ENCODE assay signal across 8 cellular contexts in genomic region chr14:100031506-100032281, GRCh38. TPM values are rescaled to one million over a fixed set of nuclear protein-coding genes. Genes with fewer than 3 reads are reported as not detected.
DNase-seq lines count a peak whose midpoint lies in the region; ATAC-seq and TF ChIP-seq lines count a peak whose summit lies in the region.

No MANE protein-coding gene starts in this region.

- H4K5ac ChIP-seq in mesendoderm (ENCODE audit: low read length) = no peak overlapping the region

- TF ChIP-seq CTCF in choroid plexus epithelial cell (conservative IDR thresholded peaks at IDR 0.05; ENCODE audit: low read depth, low read length) = peak; percentile 24

- no CpG with 5 or more reads among the region's 7 CpGs for WGBS in mesendoderm (ENCODE audit: extremely low coverage, insufficient coverage, low lambda C conversion rate)

- H3K36me3 ChIP-seq in ACC112 (ENCODE audit: insufficient read depth, low read length) = no peaks in the 10 kb centered on the region
- no peaks in the 10 kb centered on the region for H3K36me3 ChIP-seq in mesendoderm (ENCODE audit: control insufficient read depth, insufficient read depth, low read length)

- H3K4me3 ChIP-seq in ACC112 (ENCODE audit: low read depth, low read length) = peak overlapping the region; percentile 82
- peak overlapping the region; percentile 57 for H3K4me3 ChIP-seq in choroid plexus epithelial cell (ENCODE audit: low read depth, low read length)
- H3K4me3 ChIP-seq in mesendoderm (ENCODE audit: low read length) = no peak overlapping the region

- H2AK5ac ChIP-seq in mesendoderm (ENCODE audit: low read length) = no peak overlapping the region

- H3K27me3 ChIP-seq in ACC112 (ENCODE audit: insufficient read depth, low read length) (no peaks in the 10 kb centered on the region), mesendoderm (ENCODE audit: insufficient read depth, low read length, poor library complexity) (no peaks in the 10 kb centered on the region)

- H3K27ac ChIP-seq in ACC112 (ENCODE audit: low read depth, low read length) = peak overlapping the region; percentile 99
- no peak overlapping the region for H3K27ac ChIP-seq in mesendoderm (ENCODE audit: low read depth, low read length)

- H3K4me2 ChIP-seq in mesendoderm (ENCODE audit: low read length) = no peak overlapping the region

- no peak overlapping the region for H2AFZ ChIP-seq in ACC112 (ENCODE audit: low read length, unreplicated experiment)

- DNase-seq in Kasumi-1 (lab: John Stamatoyannopoulos, UW) = peak; percentile 17 to 30
- DNase-seq in choroid plexus epithelial cell (ENCODE audit: low read depth) = peak; percentile 99
- peak; percentile 80 for DNase-seq in mesendoderm
- no peak for DNase-seq in germinal center (ENCODE audit: low spot score)

- H3K4ac ChIP-seq in mesendoderm (ENCODE audit: low read depth, low read length) = no peak overlapping the region

- no peak overlapping the region for H3K23ac ChIP-seq in mesendoderm (ENCODE audit: low read length)

- peaks cover 74% of the 10 kb centered on the region for H3K4me1 ChIP-seq in ACC112 (ENCODE audit: control insufficient read depth, insufficient read depth, low read length, unreplicated experiment)
- H3K4me1 ChIP-seq in mesendoderm (ENCODE audit: control insufficient read depth, low read depth, low read length) = no peaks in the 10 kb centered on the region

- no peak overlapping the region for H3K56ac ChIP-seq in mesendoderm (ENCODE audit: low read length)

- ATAC-seq in HG02759 (IDR thresholded peaks at IDR 0.05; ENCODE audit: unreplicated experiment) (no peak), GM18868 (IDR thresholded peaks at IDR 0.05; ENCODE audit: unreplicated experiment) (no peak), GM18502 (IDR thresholded peaks at IDR 0.05; ENCODE audit: poor library complexity, unreplicated experiment) (no peak)

- no peak overlapping the region for H2BK5ac ChIP-seq in mesendoderm (ENCODE audit: low read length)

- H3K79me1 ChIP-seq in mesendoderm (ENCODE audit: low read length) = no peaks in the 10 kb centered on the region

- H3K79me2 ChIP-seq in ACC112 (ENCODE audit: control insufficient read depth, insufficient read depth, low read length, unreplicated experiment) (peaks cover 22% of the 10 kb centered on the region), mesendoderm (ENCODE audit: control insufficient read depth, insufficient read depth, low read length) (no peaks in the 10 kb centered on the region)

- no peak overlapping the region for H3K9ac ChIP-seq in mesendoderm (ENCODE audit: low read length)

- H3K18ac ChIP-seq in mesendoderm (ENCODE audit: low read length) = no peak overlapping the region

- no peak overlapping the region for H2BK15ac ChIP-seq in mesendoderm (replicated peaks; ENCODE audit: low read depth)

- no peak overlapping the region for H2BK120ac ChIP-seq in mesendoderm (ENCODE audit: low read depth, low read length)

- H4K8ac ChIP-seq in mesendoderm (ENCODE audit: low read depth, low read length) = no peak overlapping the region

RNA-seq across cellular contexts. Expression of gene EVL, which starts 33.5 kb away (rescaled TPM):
- polyA plus RNA-seq in mesendoderm (2013, experiment 1 of 2) = 25.6 TPM
- polyA plus RNA-seq in mesendoderm (2013, experiment 2 of 2) = 26.2 TPM
